In the genomic region with DNA sequence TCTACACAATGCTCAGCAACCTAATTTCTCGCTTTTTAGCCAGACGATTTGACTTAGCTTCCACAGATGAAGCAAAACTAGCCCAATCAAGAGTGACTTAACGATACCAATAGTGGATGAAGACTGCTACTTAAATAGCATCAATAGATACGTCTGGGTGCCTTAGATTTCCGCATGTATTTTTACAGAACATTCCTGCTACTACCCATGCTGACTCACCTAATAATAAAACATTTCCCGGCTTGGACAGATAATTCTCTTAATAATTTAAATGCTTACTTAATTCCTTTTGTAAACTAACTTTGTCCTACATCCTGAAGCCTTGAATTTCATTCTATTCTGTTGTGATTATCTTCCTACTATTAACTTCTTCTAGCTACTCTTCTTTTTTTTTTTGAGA, we compare ENCODE assay signal across 7 cellular contexts. TPM values are rescaled to one million over a fixed set of nuclear protein-coding genes. Genes with fewer than 3 reads are reported as not detected.
"Had no signal": no experiment of that assay in that cellular context is flagged by ENCODE, and none has a peak within 500 bp of the region (broad histone marks: within the 10 kb centered on the region; RNA-seq: fewer than 3 reads in every experiment).

No MANE protein-coding gene starts in this region.

- H3K4me2 ChIP-seq: GM23338 had no signal

- DNase-seq: H9, HCEC 1CT, IMR-90 had no signal

- H3K4me3 ChIP-seq: GM23338, K562 had no signal

- ATAC-seq: GM23338, K562 had no signal

- H2AFZ ChIP-seq: GM23338 had no signal

RNA-seq across cellular contexts. Expression of a gene that starts 5.2 kb away (rescaled TPM):
- total RNA-seq: HT-29, K562 had no signal
- polyA plus RNA-seq: K562 had no signal

RNA-seq across cellular contexts. Expression of a gene that starts 20.7 kb away (rescaled TPM):
- total RNA-seq: GM23338, H1, H9, HT-29, IMR-90, K562 had no signal
- polyA plus RNA-seq: GM23338, H1, IMR-90, K562 had no signal

RNA-seq across cellular contexts. Expression of a gene that starts 23.1 kb away (rescaled TPM):
- total RNA-seq: H1, H9, HT-29, IMR-90, K562 had no signal
- polyA plus RNA-seq: IMR-90, K562 had no signal
